ENCODE assay signal across 8 cellular contexts in the genomic region with DNA sequence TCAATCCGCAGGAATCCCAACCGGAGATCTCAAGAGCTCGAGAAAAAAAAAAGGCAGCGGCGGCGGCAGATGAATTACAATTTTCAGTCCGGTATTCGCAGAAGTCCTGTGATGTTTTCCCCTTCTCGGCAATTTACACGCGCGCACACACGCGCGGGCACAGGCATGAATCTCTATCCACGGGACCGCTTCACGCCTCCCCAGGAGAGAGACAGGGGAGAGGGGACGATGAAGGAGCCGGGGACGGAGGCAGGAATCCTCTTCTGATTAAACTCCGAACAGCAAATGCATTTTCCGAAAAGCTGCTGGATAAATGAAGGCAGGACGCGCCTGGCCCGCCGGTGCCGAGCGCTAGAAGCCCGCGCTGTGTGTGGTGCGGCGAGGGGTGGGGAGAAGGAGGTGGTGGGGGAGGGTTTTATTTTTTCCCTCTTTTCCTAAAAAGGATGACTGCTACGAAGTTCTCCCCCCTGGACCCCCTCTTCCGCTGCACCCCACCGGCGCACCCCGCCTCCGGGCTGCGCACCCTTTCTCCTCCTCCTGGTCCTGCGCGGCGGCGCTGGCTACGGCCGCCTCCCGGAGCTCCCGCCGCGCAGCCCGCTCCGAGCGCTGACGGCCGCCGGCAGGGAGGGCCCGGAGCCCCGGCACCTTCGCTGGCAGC. TPM values are rescaled to one million over a fixed set of nuclear protein-coding genes. Genes with fewer than 3 reads are reported as not detected.
DNase-seq lines count a peak whose midpoint lies in the region; ATAC-seq, FAIRE-seq and TF ChIP-seq lines count a peak whose summit lies in the region.

BCL2 (minus strand) TSS at position 387 of the 658 bp plus-strand sequence.

- peaks cover 28% of the 10 kb centered on the region for H3K36me3 Mint-ChIP-seq in central memory CD8-positive, alpha-beta T cell (ENCODE audit: insufficient read depth)

- H3K9me3 ChIP-seq in SJCRH30 (replicated peaks) = no peaks in the 10 kb centered on the region

- TF ChIP-seq CTCF in C4-2B (conservative IDR thresholded peaks at IDR 0.05) = no peak

- ATAC-seq in GM19324 (IDR thresholded peaks at IDR 0.05; ENCODE audit: low FRiP score, unreplicated experiment) (peak; percentile 26), HG03558 (IDR thresholded peaks at IDR 0.05; ENCODE audit: extremely low read depth, unreplicated experiment) (peak; percentile 1)
- ATAC-seq in central memory CD8-positive, alpha-beta T cell (replicated peaks; ENCODE audit: extremely low read depth, poor library complexity, severe bottlenecking) = peak; percentile 30

- no peaks in the 10 kb centered on the region for H3K36me3 ChIP-seq in SJCRH30

- no peaks in the 10 kb centered on the region for H3K27me3 Mint-ChIP-seq in central memory CD8-positive, alpha-beta T cell

- DNase-seq in SJCRH30 = peak; percentile 17 to 46
- DNase-seq in central memory CD8-positive, alpha-beta T cell (ENCODE audit: low spot score in 2 of 2) = no peak
- DNase-seq in kidney glomerular epithelial cell (lab: John Stamatoyannopoulos, UW) = peak; percentile 29
- peak; percentile 56 to 58 for DNase-seq in stimulated activated CD4-positive, alpha-beta T cell treated with anti-CD3 and anti-CD28 coated beads, Interleukin-2, amount 100 ng/mL, for 24 hours
- DNase-seq in GM12891 (ENCODE audit: insufficient read length, low spot score) = no peak

- peak within 1 kb of the TSS; percentile 72 for H3K4me3 ChIP-seq in SJCRH30

- H3K27ac ChIP-seq in C4-2B (peak within 1 kb of the TSS; percentile 72), SJCRH30 (peak within 1 kb of the TSS; percentile 21; the same call in 1 of the 2 replicates)

- H3K4me1 Mint-ChIP-seq in central memory CD8-positive, alpha-beta T cell = peaks cover 68% of the 10 kb centered on the region

- no peaks in the 10 kb centered on the region for H3K4me1 ChIP-seq in SJCRH30

- peak within 1 kb of the TSS; percentile 100 for H3K4me3 Mint-ChIP-seq in central memory CD8-positive, alpha-beta T cell

- FAIRE-seq in GM12891 (lab: Jason Lieb, UNC) = no peak

- H3K9me3 Mint-ChIP-seq in central memory CD8-positive, alpha-beta T cell = no peaks in the 10 kb centered on the region

- H3K27ac Mint-ChIP-seq in central memory CD8-positive, alpha-beta T cell (ENCODE audit: low read depth) = peak within 1 kb of the TSS; percentile 96

- no peak for TF ChIP-seq POLR2A in GM12891 (IDR thresholded peaks at IDR 0.05; ENCODE audit: low read depth, low read length)

- no peaks in the 10 kb centered on the region for H3K27me3 ChIP-seq in SJCRH30

TF ChIP-seq in GM12891, 5 proteins besides CTCF, POLR2A, EP300 and RAD21:
- no peak for TF ChIP-seq POLR2AphosphoS5 (IDR thresholded peaks at IDR 0.05; ENCODE audit: low read depth, low read length)
- TF ChIP-seq PAX5 (IDR thresholded peaks at IDR 0.05; ENCODE audit: insufficient read depth, low read length, severe bottlenecking) = no peak
- TF ChIP-seq POU2F2 (IDR thresholded peaks at IDR 0.05; ENCODE audit: low read depth, low read length) = no peak
- no peak for TF ChIP-seq SPI1 (IDR thresholded peaks at IDR 0.05; ENCODE audit: low read depth, low read length)
- TF ChIP-seq TAF1 (IDR thresholded peaks at IDR 0.05; ENCODE audit: low read depth, low read length) = no peak; the same call in 1 of the 2 replicates

RNA-seq across cellular contexts. Expression of gene BCL2, which starts in this region (rescaled TPM):
- 6.0 and 6.8 TPM in 2 replicates for total RNA-seq in SJCRH30 (2014; rRNA removed; shearing (Covaris generic))
- 25.4 TPM for polyA plus RNA-seq in GM12891 (2012; ENCODE audit: low read depth, missing spikeins)

Comparison
In these comparisons a context has a peak if more than half of its experiments do, and no peak if none do; other contexts are left out.
1. DNase-seq: peak in SJCRH30 (2 of 2), kidney glomerular epithelial cell (single experiment) and stimulated activated CD4-positive, alpha-beta T cell treated with anti-CD3 and anti-CD28 coated beads, Interleukin-2, amount 100 ng/mL, for 24 hours (2 of 2); none in central memory CD8-positive, alpha-beta T cell (0 of 2) and GM12891 (single experiment).
2. Peak in every context shown above with its lines, with median percentiles within 50 percentile points of each other: ATAC-seq.